In the genomic region with DNA sequence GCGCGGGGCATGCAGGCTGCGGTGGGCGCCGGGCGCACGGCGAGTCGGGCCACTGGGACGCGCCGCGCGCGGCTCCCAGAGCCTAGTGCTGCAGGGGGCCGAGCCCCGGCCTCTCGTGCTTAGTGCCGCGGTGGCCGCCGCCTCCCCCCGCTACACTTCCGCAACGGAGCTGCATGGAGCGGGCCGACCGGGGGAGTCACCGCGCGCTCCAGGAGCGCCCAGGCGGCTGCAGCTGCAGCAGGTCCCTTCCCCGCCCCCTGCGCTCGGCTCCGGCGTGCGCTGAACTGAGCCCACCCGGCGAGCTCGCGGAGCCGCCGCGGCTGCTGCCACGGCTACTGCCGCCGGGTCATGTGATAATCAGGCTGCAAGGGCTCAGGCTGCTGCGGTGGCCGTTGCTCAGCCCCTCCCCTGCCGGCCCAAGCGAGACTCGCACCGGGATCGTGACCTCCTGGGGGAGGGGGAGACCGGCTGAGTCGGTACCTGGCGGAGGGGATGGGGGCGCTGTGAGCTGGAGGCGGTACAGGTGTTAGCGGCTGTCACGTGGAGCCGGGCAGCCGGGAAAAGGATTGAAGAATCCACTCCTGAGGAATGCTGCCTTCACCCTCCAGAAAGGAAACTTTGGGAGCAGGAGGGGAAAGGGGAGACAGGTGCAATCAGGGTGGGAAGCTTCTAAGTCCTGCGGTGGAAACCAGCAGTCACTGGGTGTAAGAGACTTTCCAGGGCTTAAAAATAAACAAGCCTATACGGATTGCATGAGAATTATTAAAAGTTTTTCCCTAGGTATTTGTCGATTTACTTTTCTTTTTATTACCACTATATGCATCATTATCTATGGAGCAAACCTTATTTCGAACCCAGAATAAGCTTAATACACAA, we compare ENCODE assay signal across 1 cellular context.
TF ChIP-seq lines count a peak whose summit lies in the region.

A gene with protein sequence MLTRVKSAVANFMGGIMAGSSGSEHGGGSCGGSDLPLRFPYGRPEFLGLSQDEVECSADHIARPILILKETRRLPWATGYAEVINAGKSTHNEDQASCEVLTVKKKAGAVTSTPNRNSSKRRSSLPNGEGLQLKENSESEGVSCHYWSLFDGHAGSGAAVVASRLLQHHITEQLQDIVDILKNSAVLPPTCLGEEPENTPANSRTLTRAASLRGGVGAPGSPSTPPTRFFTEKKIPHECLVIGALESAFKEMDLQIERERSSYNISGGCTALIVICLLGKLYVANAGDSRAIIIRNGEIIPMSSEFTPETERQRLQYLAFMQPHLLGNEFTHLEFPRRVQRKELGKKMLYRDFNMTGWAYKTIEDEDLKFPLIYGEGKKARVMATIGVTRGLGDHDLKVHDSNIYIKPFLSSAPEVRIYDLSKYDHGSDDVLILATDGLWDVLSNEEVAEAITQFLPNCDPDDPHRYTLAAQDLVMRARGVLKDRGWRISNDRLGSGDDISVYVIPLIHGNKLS (minus strand): TSS at position 352 of the 876 bp plus-strand sequence. CDS start 414 bp downstream, outside the sequence.

TF ChIP-seq in A549, 52 proteins besides CTCF, POLR2A, EP300 and RAD21 (continued from another document):
- TF ChIP-seq, protein P1, sequence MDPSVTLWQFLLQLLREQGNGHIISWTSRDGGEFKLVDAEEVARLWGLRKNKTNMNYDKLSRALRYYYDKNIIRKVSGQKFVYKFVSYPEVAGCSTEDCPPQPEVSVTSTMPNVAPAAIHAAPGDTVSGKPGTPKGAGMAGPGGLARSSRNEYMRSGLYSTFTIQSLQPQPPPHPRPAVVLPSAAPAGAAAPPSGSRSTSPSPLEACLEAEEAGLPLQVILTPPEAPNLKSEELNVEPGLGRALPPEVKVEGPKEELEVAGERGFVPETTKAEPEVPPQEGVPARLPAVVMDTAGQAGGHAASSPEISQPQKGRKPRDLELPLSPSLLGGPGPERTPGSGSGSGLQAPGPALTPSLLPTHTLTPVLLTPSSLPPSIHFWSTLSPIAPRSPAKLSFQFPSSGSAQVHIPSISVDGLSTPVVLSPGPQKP (IDR thresholded peaks at IDR 0.05; ENCODE audit: low read depth, low read length) = no peak
- TF ChIP-seq EHF (CRISPR knock-in tag; IDR thresholded peaks at IDR 0.05) = no peak
- TF ChIP-seq ZNF302 (CRISPR knock-in tag; IDR thresholded peaks at IDR 0.05) = no peak
- TF ChIP-seq ZC3H11A (IDR thresholded peaks at IDR 0.05) = no peak
- TF ChIP-seq CHD4 (IDR thresholded peaks at IDR 0.05; ENCODE audit: borderline replicate concordance) = no peak
- TF ChIP-seq FOSB (CRISPR knock-in tag; IDR thresholded peaks at IDR 0.05) = no peak
